ENCODE assay signal across 1 cellular context in genomic region chr20:51517839-51518238, GRCh38.
TF ChIP-seq lines count a peak whose summit lies in the region.

No MANE protein-coding gene starts in this region.

TF ChIP-seq in K562, 482 proteins besides CTCF, POLR2A, EP300 and RAD21:
- TF ChIP-seq MAFF (IDR thresholded peaks at IDR 0.05; ENCODE audit: low read length) (peak; percentile 93), SMAD3 (CRISPR knock-in tag; conservative IDR thresholded peaks at IDR 0.05) (no peak), TOE1 (IDR thresholded peaks at IDR 0.05; ENCODE audit: borderline replicate concordance) (no peak), TOE1 (CRISPR knock-in tag; IDR thresholded peaks at IDR 0.05; ENCODE audit: borderline replicate concordance, low read depth) (no peak), C11orf30 (IDR thresholded peaks at IDR 0.05; ENCODE audit: low read depth) (peak; percentile 85), KHSRP (IDR thresholded peaks at IDR 0.05) (no peak), ZNF586 (CRISPR knock-in tag; conservative IDR thresholded peaks at IDR 0.05) (no peak), MAFG (tag; conservative IDR thresholded peaks at IDR 0.05) (peak; percentile 88), MAFK (IDR thresholded peaks at IDR 0.05; ENCODE audit: low read length) (peak; percentile 94), ZNF316 (IDR thresholded peaks at IDR 0.05) (peak; percentile 94), GATAD2A (IDR thresholded peaks at IDR 0.05) (no peak)
- TF ChIP-seq, protein P1, sequence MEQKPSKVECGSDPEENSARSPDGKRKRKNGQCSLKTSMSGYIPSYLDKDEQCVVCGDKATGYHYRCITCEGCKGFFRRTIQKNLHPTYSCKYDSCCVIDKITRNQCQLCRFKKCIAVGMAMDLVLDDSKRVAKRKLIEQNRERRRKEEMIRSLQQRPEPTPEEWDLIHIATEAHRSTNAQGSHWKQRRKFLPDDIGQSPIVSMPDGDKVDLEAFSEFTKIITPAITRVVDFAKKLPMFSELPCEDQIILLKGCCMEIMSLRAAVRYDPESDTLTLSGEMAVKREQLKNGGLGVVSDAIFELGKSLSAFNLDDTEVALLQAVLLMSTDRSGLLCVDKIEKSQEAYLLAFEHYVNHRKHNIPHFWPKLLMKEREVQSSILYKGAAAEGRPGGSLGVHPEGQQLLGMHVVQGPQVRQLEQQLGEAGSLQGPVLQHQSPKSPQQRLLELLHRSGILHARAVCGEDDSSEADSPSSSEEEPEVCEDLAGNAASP (IDR thresholded peaks at IDR 0.05) = no peak
